12 cellular contexts compared by ENCODE assay signal in genomic region chr2:217932661-217933325, GRCh38.
DNase-seq lines count a peak whose midpoint lies in the region; TF ChIP-seq lines count a peak whose summit lies in the region.
"Had no signal": no experiment of that assay in that cellular context is flagged by ENCODE, and none has a peak within 500 bp of the region (broad histone marks: within the 10 kb centered on the region; RNA-seq: fewer than 3 reads in every experiment).

No MANE protein-coding gene starts in this region.

- intact Hi-C loops in prostate gland (cut with DNase I) = no loop called here

- H3K27me3 Mint-ChIP-seq in glutamatergic neuron (ENCODE audit: unreplicated experiment) = peaks cover 21% of the 10 kb centered on the region
- peaks cover 15% of the 10 kb centered on the region for H3K27me3 Mint-ChIP-seq in activated CD4-positive, alpha-beta T cell treated with anti-CD3 and anti-CD28 coated beads, Interleukin-2, amount 10 ng/mL, durations not matched to agents 7 days and 5 days

- CTCF ChIA-PET in RWPE1 (lab: Yijun Ruan, JAX) = interaction anchor here (0.6 to 0.8 kb wide), 2 partner anchors 33 to 46 kb away, joined by 3 read pairs; no protein-coding TSS in a partner anchor
- CTCF ChIA-PET in activated CD4-positive, alpha-beta T cell treated with anti-CD3 and anti-CD28 coated beads, Interleukin-2, amount 10 ng/mL, durations not matched to agents 7 days and 5 days (lab: Charles Lee) = interaction anchor here (0.7 to 0.9 kb wide), 2 partner anchors 18 to 95 kb away, joined by 3 read pairs; no protein-coding TSS in a partner anchor

- H3K4me3 ChIP-seq in prostate gland = no peak overlapping the region

- no peaks in the 10 kb centered on the region for H3K9me3 ChIP-seq in prostate gland

- peaks cover 1% of the 10 kb centered on the region for H3K9me3 Mint-ChIP-seq in glutamatergic neuron (ENCODE audit: unreplicated experiment)
- no peaks in the 10 kb centered on the region for H3K9me3 Mint-ChIP-seq in activated CD4-positive, alpha-beta T cell treated with anti-CD3 and anti-CD28 coated beads, Interleukin-2, amount 10 ng/mL, durations not matched to agents 7 days and 5 days
- H3K9me3 Mint-ChIP-seq: activated T-cell treated with anti-CD3 and anti-CD28 coated beads, Interleukin-2, amount 50 U/mL, for 72 hours had no signal

- peak overlapping the region; percentile 20 for H3K4me3 Mint-ChIP-seq in glutamatergic neuron (ENCODE audit: unreplicated experiment)
- H3K4me3 Mint-ChIP-seq in activated CD4-positive, alpha-beta T cell treated with anti-CD3 and anti-CD28 coated beads, Interleukin-2, amount 10 ng/mL, durations not matched to agents 7 days and 5 days = no peak overlapping the region
- H3K4me3 Mint-ChIP-seq: activated T-cell treated with anti-CD3 and anti-CD28 coated beads, Interleukin-2, amount 50 U/mL, for 72 hours had no signal

- H3K27me3 ChIP-seq in prostate gland (replicated peaks; ENCODE audit: insufficient read depth) = no peaks in the 10 kb centered on the region

- POLR2A ChIA-PET in RWPE1 (lab: Yijun Ruan, JAX; ENCODE audit: low non-redundant PET) = interaction anchor here (0.6 kb wide), 1 partner anchor 100 kb away, joined by 3 read pairs; no protein-coding TSS in a partner anchor
- POLR2A ChIA-PET in activated CD4-positive, alpha-beta T cell treated with anti-CD3 and anti-CD28 coated beads, Interleukin-2, amount 10 ng/mL, durations not matched to agents 7 days and 5 days (lab: Charles Lee) = no interaction called here

- DNase-seq in DMS 273 treated with DMSO at 0.1 percent for 48 hours (lab: John Stamatoyannopoulos, UW) (peak; percentile 93), RWPE1 (ENCODE audit: low spot score) (no peak), glutamatergic neuron (peak; percentile 66), prostate gland (ENCODE audit: low spot score) (no peak), mesenteric fat pad (ENCODE audit: low spot score) (no peak), AG08396 (ENCODE audit: low spot score) (no peak)
- no peak for DNase-seq in activated CD4-positive, alpha-beta T cell treated with anti-CD3 and anti-CD28 coated beads, Interleukin-2, amount 10 ng/mL, durations not matched to agents 7 days and 5 days
- no peak for DNase-seq in activated T-cell treated with anti-CD3 and anti-CD28 coated beads, Interleukin-2, amount 50 U/mL, for 48 hours
- DNase-seq: activated T-cell treated with anti-CD3 and anti-CD28 coated beads, Interleukin-2, amount 50 U/mL, for 72 hours; Calu3; foreskin melanocyte; occipital lobe had no signal

- peak overlapping the region; percentile 89 for H3K27ac Mint-ChIP-seq in glutamatergic neuron (ENCODE audit: unreplicated experiment)
- no peak overlapping the region for H3K27ac Mint-ChIP-seq in activated CD4-positive, alpha-beta T cell treated with anti-CD3 and anti-CD28 coated beads, Interleukin-2, amount 10 ng/mL, durations not matched to agents 7 days and 5 days
- H3K27ac Mint-ChIP-seq: activated T-cell treated with anti-CD3 and anti-CD28 coated beads, Interleukin-2, amount 50 U/mL, for 72 hours had no signal

- peak overlapping the region; percentile 94 for H3K27ac ChIP-seq in RWPE1
- H3K27ac ChIP-seq in prostate gland = peak overlapping the region; percentile 91 to 92

- TF ChIP-seq POLR2A in prostate gland (IDR thresholded peaks at IDR 0.05) = no peak

- H3K4me1 Mint-ChIP-seq in glutamatergic neuron (ENCODE audit: low read depth, unreplicated experiment) = peaks cover 33% of the 10 kb centered on the region
- H3K4me1 Mint-ChIP-seq in activated CD4-positive, alpha-beta T cell treated with anti-CD3 and anti-CD28 coated beads, Interleukin-2, amount 10 ng/mL, durations not matched to agents 7 days and 5 days = peaks cover 39% of the 10 kb centered on the region

- 32% methylated on average over 18 of the region's 18 CpGs for WGBS in prostate gland

- H3K36me3 ChIP-seq in prostate gland = no peaks in the 10 kb centered on the region

- no peak for TF ChIP-seq CTCF in RWPE1 (conservative IDR thresholded peaks at IDR 0.05; ENCODE audit: low read depth)
- TF ChIP-seq CTCF in glutamatergic neuron (IDR thresholded peaks at IDR 0.05; ENCODE audit: partially characterized antibody, unreplicated experiment) = no peak
- no peak for TF ChIP-seq CTCF in prostate gland (IDR thresholded peaks at IDR 0.05)

- H3K4me1 ChIP-seq in prostate gland (replicated peaks) = peaks cover 20% of the 10 kb centered on the region

- peaks cover 4% of the 10 kb centered on the region for H3K36me3 Mint-ChIP-seq in glutamatergic neuron (ENCODE audit: unreplicated experiment)
- no peaks in the 10 kb centered on the region for H3K36me3 Mint-ChIP-seq in activated CD4-positive, alpha-beta T cell treated with anti-CD3 and anti-CD28 coated beads, Interleukin-2, amount 10 ng/mL, durations not matched to agents 7 days and 5 days (ENCODE audit: low read depth)

Comparison
In these comparisons a context has a peak if more than half of its experiments do, and no peak if none do; other contexts are left out.
1. DNase-seq: peak in DMS 273 treated with DMSO at 0.1 percent for 48 hours (single experiment) and glutamatergic neuron (single experiment); none in RWPE1 (single experiment), prostate gland (single experiment), mesenteric fat pad (single experiment), AG08396 (single experiment), activated CD4-positive, alpha-beta T cell treated with anti-CD3 and anti-CD28 coated beads, Interleukin-2, amount 10 ng/mL, durations not matched to agents 7 days and 5 days (single experiment) and activated T-cell treated with anti-CD3 and anti-CD28 coated beads, Interleukin-2, amount 50 U/mL, for 48 hours (0 of 2).